9 cellular contexts compared by ENCODE assay signal in the genomic region with DNA sequence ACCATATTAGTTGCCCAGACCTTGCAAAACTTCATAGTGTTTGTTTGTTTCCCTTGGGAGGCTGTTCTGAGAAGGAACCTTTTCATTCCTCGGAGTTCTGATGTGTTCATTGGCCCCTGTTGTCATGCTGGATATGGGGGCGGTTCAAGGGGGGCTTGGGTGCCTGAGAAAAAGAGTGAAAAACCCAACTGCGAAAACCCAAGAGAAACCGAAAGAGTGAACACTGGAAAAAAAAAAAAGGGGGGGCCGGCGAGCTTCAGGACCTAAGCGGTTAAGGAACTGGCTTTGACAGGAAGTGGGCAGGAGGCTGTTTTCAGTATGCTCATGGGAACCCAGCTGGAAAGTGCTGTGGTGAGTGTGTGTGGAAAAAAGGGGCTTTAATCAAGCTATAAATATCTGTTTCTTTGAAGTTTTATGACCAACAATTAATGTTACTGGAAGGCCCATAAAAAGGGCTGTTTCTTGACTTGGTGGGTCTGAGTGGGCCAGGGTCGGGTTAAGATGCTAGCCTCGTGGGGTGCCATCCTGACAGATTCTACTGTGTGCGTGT.
DNase-seq lines count a peak whose midpoint lies in the region; ATAC-seq and TF ChIP-seq lines count a peak whose summit lies in the region.
"Had no signal": no experiment of that assay in that cellular context is flagged by ENCODE, and none has a peak within 500 bp of the region (broad histone marks: within the 10 kb centered on the region; RNA-seq: fewer than 3 reads in every experiment).

No MANE protein-coding gene starts in this region.

- H3K36me3 ChIP-seq in DND-41 (ENCODE audit: insufficient read depth, low read length) (no peaks in the 10 kb centered on the region), MM.1S (replicated peaks; ENCODE audit: insufficient read depth, low read length) (no peaks in the 10 kb centered on the region), A673 (ENCODE audit: insufficient read depth, low read length, poor library complexity, severe bottlenecking) (no peaks in the 10 kb centered on the region)

- CTCF ChIA-PET in A673 (lab: Charles Lee), result no interaction called here

- H3K4me2 ChIP-seq in DND-41 (ENCODE audit: insufficient read depth, low read length) (peak overlapping the region; percentile 50), MM.1S (ENCODE audit: low read depth, low read length) (peak overlapping the region; percentile 49; the same call in 1 of the 2 replicates)

- H3K4me1 ChIP-seq in DND-41 (ENCODE audit: insufficient read depth, low read length) (peaks cover 89% of the 10 kb centered on the region), MM.1S (ENCODE audit: low read length) (no peaks in the 10 kb centered on the region), A673 (ENCODE audit: insufficient read depth, low read length, poor library complexity, severe bottlenecking) (no peaks in the 10 kb centered on the region)

- TF ChIP-seq CTCF in DND-41 (IDR thresholded peaks at IDR 0.05; ENCODE audit: borderline replicate concordance, extremely low read depth, low read length, poor library complexity, severe bottlenecking), result no peak
- TF ChIP-seq CTCF in MM.1S (IDR thresholded peaks at IDR 0.05; ENCODE audit: low read length), result no peak
- TF ChIP-seq CTCF in A673 (conservative IDR thresholded peaks at IDR 0.05; ENCODE audit: low read depth, low read length), result no peak

- ATAC-seq in DND-41 (ENCODE audit: insufficient read depth, low read depth) (peak; percentile 78), HG02970 (IDR thresholded peaks at IDR 0.05; ENCODE audit: low FRiP score, unreplicated experiment) (no peak), GM19397 (IDR thresholded peaks at IDR 0.05; ENCODE audit: unreplicated experiment) (no peak)

- no peaks in the 10 kb centered on the region for H3K27me3 ChIP-seq in DND-41 (ENCODE audit: insufficient read depth, low read length, poor library complexity)
- no peaks in the 10 kb centered on the region for H3K27me3 ChIP-seq in MM.1S (replicated peaks; ENCODE audit: insufficient read depth, low read length)
- no peaks in the 10 kb centered on the region for H3K27me3 ChIP-seq in A673 (replicated peaks; ENCODE audit: insufficient read depth, low read depth, low read length, poor library complexity)

- intact Hi-C loops in A673 (cut with micrococcal nuclease; ENCODE audit: unreplicated experiment), result no loop called here

- peak; percentile 93 for DNase-seq in DND-41
- DNase-seq in MM.1S, result peak; percentile 80
- peak; percentile 7 for DNase-seq in activated effector memory CD4-positive, alpha-beta T cell treated with Interleukin-2 at 50 U/mL for 16 hours
- peak; percentile 38 to 67 for DNase-seq in stimulated activated CD4-positive, alpha-beta T cell treated with anti-CD3 and anti-CD28 coated beads, Interleukin-12 subunit alpha, Interleukin-12 subunit beta, amount 100 ng/mL, for 24 hours (ENCODE audit: low read depth in 2 of 2)
- no peak for DNase-seq in A673 (ENCODE audit: low spot score)
- no peak for DNase-seq in NCI-H2171 (lab: John Stamatoyannopoulos, UW)

- no peaks in the 10 kb centered on the region for H3K79me2 ChIP-seq in DND-41 (ENCODE audit: insufficient read depth, low read length)
- no peaks in the 10 kb centered on the region for H3K79me2 ChIP-seq in MM.1S (ENCODE audit: low read length)

- peak overlapping the region; percentile 95 for H3K27ac ChIP-seq in DND-41 (ENCODE audit: low read length)
- peak overlapping the region; percentile 27; the same call in 1 of the 2 replicates for H3K27ac ChIP-seq in MM.1S (ENCODE audit: low read length)
- no peak overlapping the region for H3K27ac ChIP-seq in A673 (ENCODE audit: low read depth, low read length, poor library complexity, severe bottlenecking)
- H3K27ac ChIP-seq: SK-N-MC had no signal

- H2AFZ ChIP-seq in DND-41 (ENCODE audit: low read depth, low read length) (0 out of 2 replicates have a peak overlapping the region, but pooled peaks have one; percentile 13), MM.1S (ENCODE audit: low read length) (0 out of 2 replicates have a peak overlapping the region, but pooled peaks have one; percentile 48)

- H3K9me2 ChIP-seq in MM.1S (replicated peaks; ENCODE audit: insufficient read depth, low read length), result no peaks in the 10 kb centered on the region

- H3F3A ChIP-seq in MM.1S (ENCODE audit: insufficient read depth, low read length), result 0 out of 2 replicates have a peak, but pooled peaks cover 2% of the 10 kb centered on the region

- H3K4me3 ChIP-seq in DND-41 (ENCODE audit: low read depth in 1 of 2, low read length in 2 of 2) (peak overlapping the region in 1 of 2 experiments; percentile 2; a peak in 1 of 4 replicates), MM.1S (ENCODE audit: low read length) (no peak overlapping the region), A673 (ENCODE audit: low read depth, low read length, poor library complexity, severe bottlenecking) (no peak overlapping the region)
- H3K4me3 ChIP-seq: SK-N-MC had no signal

- no peaks in the 10 kb centered on the region for H4K20me1 ChIP-seq in DND-41 (ENCODE audit: insufficient read depth, low read length)
- no peaks in the 10 kb centered on the region for H4K20me1 ChIP-seq in MM.1S (ENCODE audit: insufficient read depth, low read length)

- POLR2A ChIA-PET in A673 (lab: Charles Lee; ENCODE audit: low non-redundant PET), result no interaction called here

- H3K9ac ChIP-seq in DND-41 (ENCODE audit: low read depth, low read length) (peak overlapping the region; percentile 53), MM.1S (ENCODE audit: low read length) (no peak overlapping the region)

- H3K9me3 ChIP-seq in DND-41 (ENCODE audit: insufficient read depth, low read length, severe bottlenecking) (peaks cover 3% of the 10 kb centered on the region), MM.1S (replicated peaks; ENCODE audit: insufficient read depth, low read length) (no peaks in the 10 kb centered on the region), A673 (ENCODE audit: low read depth, low read length, poor library complexity, severe bottlenecking) (no peaks in the 10 kb centered on the region)

- BruUV-seq in A673 (replicated peaks; lab: Mats Ljungman, UMichigan), result no TSS peak

Comparison
In these comparisons a context has a peak if more than half of its experiments do, and no peak if none do; other contexts are left out.
1. DNase-seq: peak in DND-41 (single experiment), MM.1S (single experiment), activated effector memory CD4-positive, alpha-beta T cell treated with Interleukin-2 at 50 U/mL for 16 hours (single experiment) and stimulated activated CD4-positive, alpha-beta T cell treated with anti-CD3 and anti-CD28 coated beads, Interleukin-12 subunit alpha, Interleukin-12 subunit beta, amount 100 ng/mL, for 24 hours (2 of 2); none in A673 (single experiment) and NCI-H2171 (single experiment).